Comparison of ENCODE assay signal across 1 cellular context in the genomic region with DNA sequence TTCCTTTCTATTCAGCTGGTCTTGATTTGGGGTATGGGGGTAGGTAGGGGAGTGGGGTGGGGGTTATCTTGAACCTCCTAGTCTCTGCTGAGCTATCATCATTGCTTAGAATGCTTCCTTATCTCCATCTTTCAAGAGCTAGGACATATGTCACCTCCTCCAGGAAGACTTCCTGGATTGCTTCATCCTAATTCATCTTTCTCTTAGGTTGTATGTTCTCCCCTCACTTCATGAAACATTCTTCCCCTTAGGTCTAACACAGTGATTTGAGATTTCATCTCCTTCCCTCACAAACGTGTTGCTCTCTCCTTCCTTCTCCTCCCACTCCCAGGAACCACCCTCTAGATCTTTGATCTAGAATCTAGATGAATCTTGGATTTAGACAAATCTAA.
TF ChIP-seq lines count a peak whose summit lies in the region.

No MANE protein-coding gene starts in this region.

TF ChIP-seq in liver, 16 proteins besides CTCF, POLR2A, EP300 and RAD21 (continued from another document):
- TF ChIP-seq, protein P1, sequence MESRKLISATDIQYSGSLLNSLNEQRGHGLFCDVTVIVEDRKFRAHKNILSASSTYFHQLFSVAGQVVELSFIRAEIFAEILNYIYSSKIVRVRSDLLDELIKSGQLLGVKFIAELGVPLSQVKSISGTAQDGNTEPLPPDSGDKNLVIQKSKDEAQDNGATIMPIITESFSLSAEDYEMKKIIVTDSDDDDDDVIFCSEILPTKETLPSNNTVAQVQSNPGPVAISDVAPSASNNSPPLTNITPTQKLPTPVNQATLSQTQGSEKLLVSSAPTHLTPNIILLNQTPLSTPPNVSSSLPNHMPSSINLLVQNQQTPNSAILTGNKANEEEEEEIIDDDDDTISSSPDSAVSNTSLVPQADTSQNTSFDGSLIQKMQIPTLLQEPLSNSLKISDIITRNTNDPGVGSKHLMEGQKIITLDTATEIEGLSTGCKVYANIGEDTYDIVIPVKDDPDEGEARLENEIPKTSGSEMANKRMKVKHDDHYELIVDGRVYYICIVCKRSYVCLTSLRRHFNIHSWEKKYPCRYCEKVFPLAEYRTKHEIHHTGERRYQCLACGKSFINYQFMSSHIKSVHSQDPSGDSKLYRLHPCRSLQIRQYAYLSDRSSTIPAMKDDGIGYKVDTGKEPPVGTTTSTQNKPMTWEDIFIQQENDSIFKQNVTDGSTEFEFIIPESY (IDR thresholded peaks at IDR 0.05) = no peak
- TF ChIP-seq FOXA2 (IDR thresholded peaks at IDR 0.05) (no peak), TAF1 (conservative IDR thresholded peaks at IDR 0.05) (no peak), GABPA (IDR thresholded peaks at IDR 0.05 in 1 of 2, conservative IDR thresholded peaks at IDR 0.05 in 1 of 2) (no peak)
